ENCODE assay signal across 8 cellular contexts in genomic region chr10:119305860-119306513, GRCh38.
A peak's percentile ranks its signal among the peaks of the same experiment; 100 is the strongest.
DNase-seq lines count a peak whose midpoint lies in the region; ATAC-seq and TF ChIP-seq lines count a peak whose summit lies in the region.

No MANE protein-coding gene starts in this region.

- peaks cover 5 to 40% (median 21%) of the 10 kb centered on the region in 4 donors for H3K4me1 ChIP-seq in Peyer's patch

- CTCF ChIA-PET in AG04450 (lab: Charles Lee): interaction anchor here (1.0 kb wide), 1 partner anchor 20 kb away, joined by 3 read pairs; no protein-coding TSS in a partner anchor
- CTCF ChIA-PET in HEK293T (lab: Yijun Ruan, JAX): no interaction called here

- peaks cover 2% of the 10 kb centered on the region for H3K27me3 ChIP-seq in AG04450 (ENCODE audit: control insufficient read depth, insufficient read depth, low read length)
- H3K27me3 ChIP-seq in Peyer's patch: no peaks in the 10 kb centered on the region

- peaks cover 6% of the 10 kb centered on the region for H3K27me3 Mint-ChIP-seq in activated T-helper 17 cell treated with anti-CD3 and anti-CD28 coated beads, Interleukin-2, amount 50 U/mL, for 72 hours

- POLR2A ChIA-PET in AG04450 (lab: Yijun Ruan, JAX) (interaction anchor here (0.7 to 0.8 kb wide), 2 partner anchors 53 to 58 kb away, joined by 4 read pairs; no protein-coding TSS in a partner anchor), HEK293T (lab: Yijun Ruan, JAX) (interaction anchor here (1.1 kb wide), 1 partner anchor 10 kb away, joined by 4 read pairs; no protein-coding TSS in a partner anchor)

- peak overlapping the region; percentile 92 for H3K27ac Mint-ChIP-seq in activated T-helper 17 cell treated with anti-CD3 and anti-CD28 coated beads, Interleukin-2, amount 50 U/mL, for 72 hours

- H3K4me1 Mint-ChIP-seq in activated T-helper 17 cell treated with anti-CD3 and anti-CD28 coated beads, Interleukin-2, amount 50 U/mL, for 72 hours: peaks cover 47% of the 10 kb centered on the region

- no peak overlapping the region for H3K4me3 ChIP-seq in AG04450 (ENCODE audit: low read depth, low read length)
- peak overlapping the region in 3 of 4 donors; percentile 15 to 40 (median 29) for H3K4me3 ChIP-seq in Peyer's patch

- no peak for TF ChIP-seq CTCF in AG04450 (IDR thresholded peaks at IDR 0.05; ENCODE audit: low read depth, low read length)
- TF ChIP-seq CTCF in Peyer's patch (IDR thresholded peaks at IDR 0.05): no peak

- ATAC-seq in GM18909 (IDR thresholded peaks at IDR 0.05; ENCODE audit: poor library complexity, unreplicated experiment) (peak; percentile 62), HG03135 (IDR thresholded peaks at IDR 0.05; ENCODE audit: unreplicated experiment) (peak; percentile 59)
- ATAC-seq in activated T-helper 17 cell treated with anti-CD3 and anti-CD28 coated beads, Interleukin-2, amount 50 U/mL, for 72 hours (replicated peaks): peak; percentile 83

- H3K9me3 ChIP-seq in AG04450 (ENCODE audit: control insufficient read depth, insufficient read depth, low read length) (no peaks in the 10 kb centered on the region; the same call in 1 of the 2 replicates), Peyer's patch (no peaks in the 10 kb centered on the region)

- peak; percentile 75 for DNase-seq in AG04450 (ENCODE audit: low read depth, low spot score)
- peak in 2 of 3 donors; percentile 80 to 90 for DNase-seq in Peyer's patch
- peak; percentile 99 for DNase-seq in glomerular visceral epithelial cell (ENCODE audit: extremely low spot score)
- DNase-seq in stimulated activated CD4-positive, alpha-beta T cell treated with anti-CD3 and anti-CD28 coated beads, Interleukin-12 subunit alpha, Interleukin-12 subunit beta, amount 100 ng/mL, for 24 hours (ENCODE audit: low read depth in 2 of 2): peak; percentile 75 to 78
- DNase-seq in HEK293T (ENCODE audit: extremely low spot score): no peak

- no peak for TF ChIP-seq POLR2A in Peyer's patch (IDR thresholded peaks at IDR 0.05)

- H3K27ac ChIP-seq in AG04450 (ENCODE audit: low read depth, low read length): peak overlapping the region; percentile 49
- H3K27ac ChIP-seq in Peyer's patch: peak overlapping the region; percentile 77 to 88 (median 81)

- no peaks in the 10 kb centered on the region for H3K9me3 Mint-ChIP-seq in activated T-helper 17 cell treated with anti-CD3 and anti-CD28 coated beads, Interleukin-2, amount 50 U/mL, for 72 hours

- H3K4me3 Mint-ChIP-seq in activated T-helper 17 cell treated with anti-CD3 and anti-CD28 coated beads, Interleukin-2, amount 50 U/mL, for 72 hours: peak overlapping the region; percentile 84

- H3K36me3 Mint-ChIP-seq in activated T-helper 17 cell treated with anti-CD3 and anti-CD28 coated beads, Interleukin-2, amount 50 U/mL, for 72 hours (ENCODE audit: low read depth): peaks cover 20% of the 10 kb centered on the region

- no peaks in the 10 kb centered on the region for H3K36me3 ChIP-seq in Peyer's patch

TF ChIP-seq in HEK293T, 16 proteins besides CTCF, POLR2A, EP300 and RAD21:
- TF ChIP-seq PKNOX1 (IDR thresholded peaks at IDR 0.05): no peak
- no peak for TF ChIP-seq FOXK2 (IDR thresholded peaks at IDR 0.05)
- no peak for TF ChIP-seq HDGF (IDR thresholded peaks at IDR 0.05; ENCODE audit: borderline replicate concordance)
- TF ChIP-seq ZNF384 (IDR thresholded peaks at IDR 0.05): no peak
- TF ChIP-seq BHLHE40 (IDR thresholded peaks at IDR 0.05; ENCODE audit: borderline replicate concordance): no peak
- TF ChIP-seq NFRKB (IDR thresholded peaks at IDR 0.05): no peak
- no peak for TF ChIP-seq TARDBP (IDR thresholded peaks at IDR 0.05)
- TF ChIP-seq LEF1 (IDR thresholded peaks at IDR 0.05; ENCODE audit: borderline replicate concordance): no peak
- no peak for TF ChIP-seq L3MBTL2 (conservative IDR thresholded peaks at IDR 0.05)
- no peak for TF ChIP-seq FOXA1 (IDR thresholded peaks at IDR 0.05)
- no peak for TF ChIP-seq SP1 (IDR thresholded peaks at IDR 0.05)
- no peak for TF ChIP-seq SUZ12 (IDR thresholded peaks at IDR 0.05)
- TF ChIP-seq ELF4 (IDR thresholded peaks at IDR 0.05): no peak
